In genomic region chrX:133609151-133609550, GRCh38 we compare ENCODE assay signal across 19 cellular contexts.
DNase-seq lines count a peak whose midpoint lies in the region; ATAC-seq and TF ChIP-seq lines count a peak whose summit lies in the region.
"Had no signal": no experiment of that assay in that cellular context is flagged by ENCODE, and none has a peak within 500 bp of the region (broad histone marks: within the 10 kb centered on the region; RNA-seq: fewer than 3 reads in every experiment).

No MANE protein-coding gene starts in this region.

- H3K4me3 Mint-ChIP-seq in effector memory CD8-positive, alpha-beta T cell = no peak overlapping the region

- WGBS in smooth muscle cell (ENCODE audit: low lambda C conversion rate) = 63% methylated on average over 3 of the region's 3 CpGs

- no peaks in the 10 kb centered on the region for H3K36me3 Mint-ChIP-seq in effector memory CD8-positive, alpha-beta T cell (ENCODE audit: insufficient read depth)

- H3F3A ChIP-seq in smooth muscle cell (ENCODE audit: low read depth) = no peaks in the 10 kb centered on the region

- ATAC-seq in GM21723 (IDR thresholded peaks at IDR 0.05; ENCODE audit: unreplicated experiment) = no peak
- ATAC-seq in effector memory CD8-positive, alpha-beta T cell (replicated peaks) = no peak

- H3K79me2 ChIP-seq in smooth muscle cell (ENCODE audit: low read depth) = no peaks in the 10 kb centered on the region

- no peak for TF ChIP-seq CTCF in smooth muscle cell (IDR thresholded peaks at IDR 0.05; ENCODE audit: borderline replicate concordance, insufficient read depth, poor library complexity, severe bottlenecking)

- no peak overlapping the region for H2AFZ ChIP-seq in smooth muscle cell (ENCODE audit: low read depth)

- peak overlapping the region; percentile 28 for H3K4me2 ChIP-seq in smooth muscle cell

- H3K4me3 ChIP-seq in smooth muscle cell = no peak overlapping the region
- H3K4me3 ChIP-seq: SJSA1 had no signal

- DNase-seq in DMS53 (lab: John Stamatoyannopoulos, UW) (peak; percentile 12), DMS53 treated with DMSO at 0.1 percent for 48 hours (lab: John Stamatoyannopoulos, UW; ENCODE audit: unreplicated experiment) (no peak), NOMO-1 treated with dmso at 0.1 percent for 144 hours (lab: John Stamatoyannopoulos, UW; ENCODE audit: unreplicated experiment) (peak; percentile 14), kidney tubule cell (ENCODE audit: low spot score) (peak; percentile 49), smooth muscle cell (lab: John Stamatoyannopoulos, UW; ENCODE audit: unreplicated experiment) (no peak), NCI-H2227 treated with DMSO at 0.1 percent for 48 hours (lab: John Stamatoyannopoulos, UW) (no peak)
- DNase-seq in effector memory CD8-positive, alpha-beta T cell = no peak
- DNase-seq: C1 segment of cervical spinal cord, Caco-2, HCEC 1CT, Karpas-422, NCI-H1048, NCI-H146, NCI-H446 treated with DMSO at 0.1 percent for 48 hours, NCI-H748 treated with DMSO at 0.1 percent for 48 hours had no signal

- H3K27ac ChIP-seq in smooth muscle cell (ENCODE audit: low read depth) = peak overlapping the region; percentile 70
- H3K27ac ChIP-seq: 22Rv1, RWPE1, SJSA1 had no signal

- no peaks in the 10 kb centered on the region for H3K27me3 ChIP-seq in smooth muscle cell (ENCODE audit: low read depth)
- H3K27me3 ChIP-seq: SJSA1 had no signal

- H3K27ac Mint-ChIP-seq in effector memory CD8-positive, alpha-beta T cell = no peak overlapping the region

- peaks cover 1% of the 10 kb centered on the region for H3K9me3 ChIP-seq in smooth muscle cell (replicated peaks; ENCODE audit: low read depth)
- H3K9me3 ChIP-seq: Caco-2, SJSA1 had no signal

- no peaks in the 10 kb centered on the region for H3K4me1 ChIP-seq in smooth muscle cell (ENCODE audit: low read depth)
- H3K4me1 ChIP-seq: Caco-2 had no signal

- H3K4me1 Mint-ChIP-seq in effector memory CD8-positive, alpha-beta T cell (ENCODE audit: low read depth in 2 of 2) = no peaks in the 10 kb centered on the region

- H3K27me3 Mint-ChIP-seq in effector memory CD8-positive, alpha-beta T cell = no peaks in the 10 kb centered on the region

- peaks cover 0 to 6% of the 10 kb centered on the region in 2 donors for H3K9me3 Mint-ChIP-seq in effector memory CD8-positive, alpha-beta T cell

- H3K9ac ChIP-seq in smooth muscle cell (ENCODE audit: low read depth) = no peak overlapping the region

- no peaks in the 10 kb centered on the region for H3K36me3 ChIP-seq in smooth muscle cell (ENCODE audit: low read depth)
- H3K36me3 ChIP-seq: SJSA1 had no signal

- H4K20me1 ChIP-seq in smooth muscle cell (ENCODE audit: low read depth) = no peaks in the 10 kb centered on the region

Comparison
In these comparisons a context has a peak if more than half of its experiments do, and no peak if none do; other contexts are left out.
1. DNase-seq: peak in DMS53 (single experiment), NOMO-1 treated with dmso at 0.1 percent for 144 hours (single experiment) and kidney tubule cell (single experiment); none in DMS53 treated with DMSO at 0.1 percent for 48 hours (single experiment), smooth muscle cell (single experiment), NCI-H2227 treated with DMSO at 0.1 percent for 48 hours (single experiment) and effector memory CD8-positive, alpha-beta T cell (0 of 3).